In genomic region chr14:101474563-101475467, GRCh38 we compare ENCODE assay signal across 15 cellular contexts.
A peak's percentile ranks its signal among the peaks of the same experiment; 100 is the strongest.
DNase-seq lines count a peak whose midpoint lies in the region; TF ChIP-seq lines count a peak whose summit lies in the region.
"Had no signal": no experiment of that assay in that cellular context is flagged by ENCODE, and none has a peak within 500 bp of the region (broad histone marks: within the 10 kb centered on the region; RNA-seq: fewer than 3 reads in every experiment).

No MANE protein-coding gene starts in this region.

- no peaks in the 10 kb centered on the region for H3K27me3 ChIP-seq in hepatocyte
- H3K27me3 ChIP-seq in sigmoid colon, result peaks cover 0 to 9% (median 0%) of the 10 kb centered on the region in 3 donors
- no peaks in the 10 kb centered on the region for H3K27me3 ChIP-seq in vagina
- H3K27me3 ChIP-seq: ascending aorta had no signal

- TF ChIP-seq EP300 in sigmoid colon (IDR thresholded peaks at IDR 0.05), result no peak

- TF ChIP-seq CTCF in hepatocyte (IDR thresholded peaks at IDR 0.05; ENCODE audit: poor library complexity), result no peak
- TF ChIP-seq CTCF in sigmoid colon (IDR thresholded peaks at IDR 0.05), result no peak
- TF ChIP-seq CTCF in vagina (IDR thresholded peaks at IDR 0.05), result no peak

- H3K4me1 ChIP-seq in hepatocyte (ENCODE audit: insufficient read depth) (peaks cover 31% of the 10 kb centered on the region), sigmoid colon (peaks cover 0 to 3% (median 0%) of the 10 kb centered on the region in 4 donors), vagina (peaks cover 48% of the 10 kb centered on the region)
- H3K4me1 ChIP-seq: parathyroid adenoma had no signal

- no peak overlapping the region for H2AFZ ChIP-seq in hepatocyte
- H2AFZ ChIP-seq: parathyroid adenoma had no signal

- TF ChIP-seq POLR2A in sigmoid colon (IDR thresholded peaks at IDR 0.05), result no peak
- TF ChIP-seq POLR2A in vagina (IDR thresholded peaks at IDR 0.05), result no peak

- H3K4me3 ChIP-seq in hepatocyte (no peak overlapping the region), sigmoid colon (no peak overlapping the region), vagina (peak overlapping the region; percentile 6)
- H3K4me3 ChIP-seq: ascending aorta had no signal

- H3K27ac ChIP-seq in hepatocyte (peak overlapping the region; percentile 84), sigmoid colon (peak overlapping the region in 1 of 4 donors; percentile 20), vagina (peak overlapping the region; percentile 91)
- H3K27ac ChIP-seq: parathyroid adenoma had no signal

- H3K36me3 ChIP-seq in hepatocyte (replicated peaks; ENCODE audit: insufficient read depth, low read depth) (no peaks in the 10 kb centered on the region), sigmoid colon (no peaks in the 10 kb centered on the region), vagina (no peaks in the 10 kb centered on the region)
- H3K36me3 ChIP-seq: ascending aorta had no signal

- 91% methylated on average over 21 of the region's 21 CpGs for WGBS in hepatocyte (ENCODE audit: low lambda C conversion rate, missing lambda C conversion rate)
- 89% methylated on average over 21 of the region's 21 CpGs for WGBS in sigmoid colon, 2 donors

- no peaks in the 10 kb centered on the region for H4K20me1 ChIP-seq in hepatocyte (ENCODE audit: insufficient read depth, poor library complexity, severe bottlenecking)

- in situ Hi-C loops in KBM-7 (cut with MboI; ENCODE audit: low pct_unique_long_range_greater_than_20kb, low sequenced_read_pairs), result no loop called here

- H3K79me2 ChIP-seq in hepatocyte, result no peaks in the 10 kb centered on the region
- H3K79me2 ChIP-seq: parathyroid adenoma had no signal

- H3K9me3 ChIP-seq in hepatocyte (ENCODE audit: low read depth) (no peaks in the 10 kb centered on the region), sigmoid colon (no peaks in the 10 kb centered on the region), vagina (no peaks in the 10 kb centered on the region)
- H3K9me3 ChIP-seq: ascending aorta had no signal

- intact Hi-C loops in sigmoid colon (cut with DNase I) (no loop called here), vagina (cut with DNase I) (no loop called here)

- DNase-seq in activated effector memory CD4-positive, alpha-beta T cell treated with anti-CD3 and anti-CD28 coated beads, Interleukin-2, amount 50 U/mL, for 16 hours, result peak; percentile 53
- no peak for DNase-seq in activated effector memory CD4-positive, alpha-beta T cell treated with Interleukin-2 at 50 U/mL for 16 hours
- no peak for DNase-seq in hepatocyte (ENCODE audit: low spot score)
- peak; percentile 53 for DNase-seq in sigmoid colon
- DNase-seq in vagina (ENCODE audit: extremely low spot score in 2 of 2), result no peak
- DNase-seq in AG08395 (ENCODE audit: low spot score), result no peak
- DNase-seq in OCI-M2 (lab: John Stamatoyannopoulos, UW; ENCODE audit: unreplicated experiment), result no peak
- no peak for DNase-seq in KBM-7
- DNase-seq: activated CD8-positive, alpha-beta T cell treated with anti-CD3 and anti-CD28 coated beads, Interleukin-2, amount 10 ng/mL, durations not matched to agents 7 days and 5 days; dermis blood vessel endothelial cell; NCI-H2107; stimulated activated CD4-positive, alpha-beta T cell treated with anti-CD3 and anti-CD28 coated beads, Interleukin-15, amount 100 ng/mL, for 24 hours; substantia nigra had no signal

- H3K4me2 ChIP-seq in hepatocyte, result peak overlapping the region; percentile 51

- no peaks in the 10 kb centered on the region for H3K9me2 ChIP-seq in hepatocyte (replicated peaks; ENCODE audit: insufficient read depth)

Comparison
In these comparisons a context has a peak if more than half of its experiments do, and no peak if none do; other contexts are left out.
1. DNase-seq: peak in activated effector memory CD4-positive, alpha-beta T cell treated with anti-CD3 and anti-CD28 coated beads, Interleukin-2, amount 50 U/mL, for 16 hours (single experiment) and sigmoid colon (single experiment); none in activated effector memory CD4-positive, alpha-beta T cell treated with Interleukin-2 at 50 U/mL for 16 hours (single experiment), hepatocyte (single experiment), vagina (0 of 2), AG08395 (single experiment), OCI-M2 (single experiment) and KBM-7 (single experiment).
2. H3K4me3 ChIP-seq: peak in vagina (2 of 2); none in hepatocyte (single experiment) and sigmoid colon (0 of 4).